1 cellular context compared by ENCODE assay signal in genomic region chr16:937723-938122, GRCh38.
TF ChIP-seq lines count a peak whose summit lies in the region.

No MANE protein-coding gene starts in this region.

TF ChIP-seq in K562, 482 proteins besides CTCF, POLR2A, EP300 and RAD21:
- TF ChIP-seq TFAP4 (CRISPR knock-in tag; IDR thresholded peaks at IDR 0.05; ENCODE audit: borderline replicate concordance) (peak; percentile 65; the same call in 1 of the 2 replicates), CREB3L1 (IDR thresholded peaks at IDR 0.05; ENCODE audit: borderline replicate concordance, low read depth) (peak; percentile 26; the same call in 1 of the 2 replicates), SP2 (IDR thresholded peaks at IDR 0.05; ENCODE audit: extremely low read depth, low read depth, low read length, poor library complexity, severe bottlenecking) (no peak)
TF ChIP-seq in K562: peak in this region for 2.
